In the genomic region with DNA sequence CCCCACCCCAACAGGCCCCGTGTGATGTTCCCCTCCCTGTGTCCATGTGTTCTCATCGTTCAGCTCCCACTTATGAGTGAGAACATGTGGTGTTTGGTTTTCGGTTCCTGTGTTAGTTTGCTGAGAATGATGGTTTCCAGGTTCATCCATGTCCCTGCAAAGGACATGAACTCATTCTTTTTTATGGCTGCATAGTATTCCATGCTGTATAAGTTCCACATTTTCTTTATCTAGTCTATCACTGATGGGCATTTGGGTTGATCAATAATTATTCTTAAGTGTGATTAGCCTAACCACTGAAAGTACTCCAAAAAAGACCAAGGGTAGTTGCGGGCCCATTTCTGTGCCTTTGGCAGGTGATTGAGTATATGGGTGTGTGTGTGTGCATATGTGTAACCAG, we compare ENCODE assay signal across 6 cellular contexts. TPM values are rescaled to one million over a fixed set of nuclear protein-coding genes. Genes with fewer than 3 reads are reported as not detected.
DNase-seq lines count a peak whose midpoint lies in the region; ATAC-seq, FAIRE-seq and TF ChIP-seq lines count a peak whose summit lies in the region.
"Not testable (repeated sequence)": the region's sequence is repeated elsewhere in the genome, so short reads cannot be mapped to it uniquely, and the experiment has no call there.
"Had no signal": no experiment of that assay in that cellular context is flagged by ENCODE, and none has a peak within 500 bp of the region (broad histone marks: within the 10 kb centered on the region; RNA-seq: fewer than 3 reads in every experiment).

No MANE protein-coding gene starts in this region.

- H3K9me3 ChIP-seq in HEK293 (ENCODE audit: control insufficient read depth, insufficient read depth, low read depth, low read length); K562 (replicated peaks; ENCODE audit: control insufficient read depth, insufficient read depth, low read depth, low read length): not testable (repeated sequence)

- TF ChIP-seq POLR2A in K562 (conservative IDR thresholded peaks at IDR 0.05), result not testable (repeated sequence)

- intact Hi-C loops in K562 (cut with micrococcal nuclease), result not testable (repeated sequence)

- H3K36me3 ChIP-seq in HEK293 (ENCODE audit: control insufficient read depth in 2 of 2, insufficient read depth in 1 of 2, low read length in 2 of 2); K562 (ENCODE audit: control insufficient read depth, insufficient read depth, low read length): not testable (repeated sequence)

- peak overlapping the region; percentile 51 for H3K27ac Mint-ChIP-seq in nephron progenitor cell

- not testable (repeated sequence) for TF ChIP-seq CTCF in HEK293 (tag by site-specific recombination; IDR thresholded peaks at IDR 0.05); K562 (IDR thresholded peaks at IDR 0.05 in 2 of 3, conservative IDR thresholded peaks at IDR 0.05 in 1 of 3; ENCODE audit: insufficient read depth in 2 of 3, low read depth in 1 of 3, low read length in 3 of 3); nephron progenitor cell (IDR thresholded peaks at IDR 0.05)

- not testable (repeated sequence) for H3K79me2 ChIP-seq in K562 (ENCODE audit: control insufficient read depth, insufficient read depth, low read length)

- ATAC-seq in K562, result not testable (repeated sequence)

- H3K4me2 ChIP-seq in K562 (ENCODE audit: insufficient read depth, low read length), result not testable (repeated sequence)

- TF ChIP-seq EP300 in K562 (IDR thresholded peaks at IDR 0.05; ENCODE audit: low read length), result not testable (repeated sequence)

- in situ Hi-C loops in K562 (cut with MboI), result not testable (repeated sequence)

- H3K4me3 ChIP-seq in HEK293 (ENCODE audit: low read depth, low read length); K562: not testable (repeated sequence)

- peaks cover 32% of the 10 kb centered on the region for H3K4me1 Mint-ChIP-seq in nephron progenitor cell

- peaks cover 29% of the 10 kb centered on the region for H3K36me3 Mint-ChIP-seq in nephron progenitor cell (ENCODE audit: low read depth)

- H3K9ac ChIP-seq in K562 (ENCODE audit: insufficient read depth in 1 of 2, low read depth in 2 of 2, low read length in 2 of 2), result not testable (repeated sequence)

- not testable (repeated sequence) for DNase-seq in K562 (ENCODE audit: extremely low read depth in 1 of 4, low spot score in 3 of 4); nephron progenitor cell

- H2AFZ ChIP-seq in K562 (ENCODE audit: low read depth, low read length), result not testable (repeated sequence)

- 35% methylated on average over 4 of the region's 4 CpGs for WGBS in K562 (ENCODE audit: insufficient coverage, low coverage, missing lambda C conversion rate)

- not testable (repeated sequence) for FAIRE-seq in K562 (lab: Jason Lieb, UNC)

- H3K9me1 ChIP-seq in K562 (ENCODE audit: control insufficient read depth, insufficient read depth, low read length), result not testable (repeated sequence)

- H3K4me1 ChIP-seq in HEK293 (ENCODE audit: control insufficient read depth, insufficient read depth, low read length); K562 (replicated peaks in 1 of 2; ENCODE audit: control insufficient read depth in 2 of 2, insufficient read depth in 2 of 2, low read length in 2 of 2): not testable (repeated sequence)

- H4K20me1 ChIP-seq in K562 (replicated peaks; ENCODE audit: control insufficient read depth, insufficient read depth, low read length), result not testable (repeated sequence)

- POLR2A ChIA-PET in HEK293 (lab: Yijun Ruan, JAX); K562 (lab: Yijun Ruan, JAX): not testable (repeated sequence)

- H3K27me3 Mint-ChIP-seq in nephron progenitor cell (ENCODE audit: low read depth, poor library complexity), result not testable (repeated sequence)

- not testable (repeated sequence) for H3K9me3 Mint-ChIP-seq in nephron progenitor cell

- CTCF ChIA-PET in HEK293 (lab: Yijun Ruan, JAX), result interaction anchor here (0.7 kb wide), 1 partner anchor 753 kb away, joined by 3 read pairs; no protein-coding TSS in a partner anchor
- CTCF ChIA-PET in K562 (lab: Yijun Ruan, JAX; ENCODE audit: low intra/inter-chr PET ratio), result not testable (repeated sequence)

- H3K4me3 Mint-ChIP-seq in nephron progenitor cell, result not testable (repeated sequence)

- not testable (repeated sequence) for BruUV-seq in K562 (replicated peaks; lab: Mats Ljungman, UMichigan)

- H3K27ac ChIP-seq in HEK293 (ENCODE audit: extremely low read depth, low read depth, low read length); K562 (ENCODE audit: extremely low read depth, low read depth, low read length): not testable (repeated sequence)

- not testable (repeated sequence) for TF ChIP-seq RAD21 in K562 (CRISPR knock-in tag; conservative IDR thresholded peaks at IDR 0.05 in 1 of 2, IDR thresholded peaks at IDR 0.05 in 1 of 2)

- peaks cover 0 to 19% of the 10 kb centered on the region in 2 experiments; a peak in 2 of 5 replicates for H3K27me3 ChIP-seq in K562 (ENCODE audit: control insufficient read depth in 2 of 2, insufficient read depth in 2 of 2, low read length in 2 of 2)

TF ChIP-seq in HEK293, 187 proteins besides CTCF, POLR2A, EP300 and RAD21:
- TF ChIP-seq ZNF146 (tag by site-specific recombination; IDR thresholded peaks at IDR 0.05), result peak; percentile 96
TF ChIP-seq in HEK293: peak in this region for 1; not testable (repeated sequence) for 186.

TF ChIP-seq in K562, 482 proteins besides CTCF, POLR2A, EP300 and RAD21:
- TF ChIP-seq RBM25 (IDR thresholded peaks at IDR 0.05; ENCODE audit: low read depth, low read length, severe bottlenecking), result peak; percentile 29
- TF ChIP-seq BCOR (IDR thresholded peaks at IDR 0.05), result peak; percentile 22; the same call in 1 of the 2 replicates
- TF ChIP-seq ZNF146 (CRISPR knock-in tag; IDR thresholded peaks at IDR 0.05; ENCODE audit: unreplicated experiment), result peak; percentile 91
TF ChIP-seq in K562: peak in this region for 3; not testable (repeated sequence) for 479.

RNA-seq across cellular contexts. Expression of a gene that starts 14.3 kb away (rescaled TPM):
- total RNA-seq in K562 (2011; cell fraction: chromatin; rRNA removed; ENCODE audit: low replicate concordance), result 1.7 and 4.6 TPM in 2 replicates
- total RNA-seq in K562 (2011; cell fraction: nucleolus; rRNA removed), result 5.0 and 6.5 TPM in 2 replicates
- total RNA-seq in K562 (2011; cell fraction: nucleoplasm; rRNA removed), result 3.4 and 3.9 TPM in 2 replicates
- 6.4 and 7.3 TPM in 2 replicates for total RNA-seq in K562 (2014; rRNA removed)
- 1.6 and 2.3 TPM in 2 replicates for total RNA-seq in K562 (2014; rRNA removed; fragmentation: Illumina TruSeq; extraction: Trizol)
- total RNA-seq in K562 (2015; rRNA removed; fragmentation: Illumina TruSeq; extraction: Trizol), result 3.3 and 3.8 TPM in 2 replicates
- 5.1 and 5.8 TPM in 2 replicates for total RNA-seq in K562 (2021)
- 9.7 and 14.5 TPM in 2 replicates for polyA plus RNA-seq in K562 (2011; rRNA removed)
- polyA plus RNA-seq in K562 (2011; cell fraction: cytosol; rRNA removed), result 18.8 and 24.4 TPM in 2 replicates
- 5.8 and 7.2 TPM in 2 replicates for polyA plus RNA-seq in K562 (2011; cell fraction: nucleus; rRNA removed)
- 9.9 and 11.3 TPM in 2 replicates for polyA plus RNA-seq in K562 (2012)
- 4.6 and 9.1 TPM in 2 replicates for polyA plus RNA-seq in K562 (2014; fragmentation: Illumina TruSeq; extraction: Trizol)
- under 1 TPM; 0.11 to 0.18 TPM for polyA plus RNA-seq in K562 (2014; fragmentation: Nextera tagmentation; extraction: Ambion mirVana)
- 6.1 and 7.0 TPM in 2 replicates for polyA plus RNA-seq in K562 (2014; rRNA removed)
- polyA minus RNA-seq in K562 (2011; rRNA and poly(A)+ RNA removed), result 5.1 and 6.2 TPM in 2 replicates
- polyA minus RNA-seq in K562 (2011; cell fraction: cytosol; rRNA and poly(A)+ RNA removed), result 7.5 and 11.3 TPM in 2 replicates
- 2.7 and 6.1 TPM in 2 replicates for polyA minus RNA-seq in K562 (2011; cell fraction: nucleus; rRNA and poly(A)+ RNA removed)
- total RNA-seq: B cell; CD4-positive, alpha-beta memory T cell; CD4-positive, alpha-beta T cell had no signal

RNA-seq across cellular contexts. Expression of a gene that starts 17.0 kb away (rescaled TPM):
- 101 and 118 TPM in 2 replicates for total RNA-seq in K562 (2011; cell fraction: chromatin; rRNA removed; ENCODE audit: low replicate concordance)
- 85.9 and 99.7 TPM in 2 replicates for total RNA-seq in K562 (2011; cell fraction: nucleolus; rRNA removed)
- 97.7 and 105 TPM in 2 replicates for total RNA-seq in K562 (2011; cell fraction: nucleoplasm; rRNA removed)
- total RNA-seq in K562 (2014; rRNA removed), result 123 and 126 TPM in 2 replicates
- 41.4 and 42.7 TPM in 2 replicates for total RNA-seq in K562 (2014; rRNA removed; fragmentation: Illumina TruSeq; extraction: Trizol)
- 52.0 and 56.4 TPM in 2 replicates for total RNA-seq in K562 (2015; rRNA removed; fragmentation: Illumina TruSeq; extraction: Trizol)
- 74.4 and 81.6 TPM in 2 replicates for total RNA-seq in K562 (2021)
- 62.2 and 64.5 TPM in 2 replicates for polyA plus RNA-seq in K562 (2011; rRNA removed)
- 83.4 and 238 TPM in 2 replicates for polyA plus RNA-seq in K562 (2011; cell fraction: cytosol; rRNA removed)
- polyA plus RNA-seq in K562 (2011; cell fraction: nucleus; rRNA removed), result 74.0 and 91.4 TPM in 2 replicates
- 79.5 and 80.8 TPM in 2 replicates for polyA plus RNA-seq in K562 (2012)
- 29.0 and 49.1 TPM in 2 replicates for polyA plus RNA-seq in K562 (2014; fragmentation: Illumina TruSeq; extraction: Trizol)
- 10 to 100 TPM; 12.9 to 19.4 TPM for polyA plus RNA-seq in K562 (2014; fragmentation: Nextera tagmentation; extraction: Ambion mirVana)
- 165 and 185 TPM in 2 replicates for polyA plus RNA-seq in K562 (2014; rRNA removed)
- polyA minus RNA-seq in K562 (2011; rRNA and poly(A)+ RNA removed), result 30.7 and 32.6 TPM in 2 replicates
- polyA minus RNA-seq in K562 (2011; cell fraction: cytosol; rRNA and poly(A)+ RNA removed), result 14.1 and 15.7 TPM in 2 replicates
- 39.4 and 48.7 TPM in 2 replicates for polyA minus RNA-seq in K562 (2011; cell fraction: nucleus; rRNA and poly(A)+ RNA removed)
